Comparison of ENCODE assay signal across 11 cellular contexts in the genomic region with DNA sequence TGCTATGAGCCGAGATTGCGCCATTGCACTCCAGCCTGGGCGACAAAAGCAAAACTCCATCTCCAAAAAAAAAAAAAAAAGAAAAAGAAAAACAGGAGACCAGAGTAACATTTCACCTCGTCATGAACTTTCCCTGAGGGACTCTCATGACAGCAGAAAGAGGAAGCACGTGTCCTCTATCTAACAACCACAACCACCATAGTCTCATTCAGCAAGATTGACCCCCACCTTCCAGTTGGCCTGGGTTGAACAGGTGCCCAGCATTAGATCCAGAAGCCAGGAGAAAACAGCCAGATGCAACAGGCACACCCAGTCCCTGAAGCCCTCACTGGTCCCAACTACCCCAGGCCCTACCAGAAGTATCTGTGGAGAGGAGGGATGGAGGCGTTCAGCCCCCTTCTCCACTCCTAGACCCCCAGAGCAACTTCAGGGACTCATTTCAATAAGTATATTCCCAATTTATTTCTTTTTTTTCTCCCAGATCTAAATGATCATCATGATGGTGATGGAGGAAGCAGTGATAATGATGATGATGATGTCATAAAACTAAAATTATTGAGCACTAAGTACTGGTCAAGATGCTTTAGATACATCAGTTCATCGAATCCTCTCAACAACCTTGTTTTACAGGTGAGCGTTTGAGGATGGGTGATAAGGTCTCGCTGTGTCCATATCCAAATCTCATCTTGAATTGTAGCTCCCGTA.
DNase-seq lines count a peak whose midpoint lies in the region; ATAC-seq and TF ChIP-seq lines count a peak whose summit lies in the region.
"Had no signal": no experiment of that assay in that cellular context is flagged by ENCODE, and none has a peak within 500 bp of the region (broad histone marks: within the 10 kb centered on the region; RNA-seq: fewer than 3 reads in every experiment).

No MANE protein-coding gene starts in this region.

- no peaks in the 10 kb centered on the region for H3K27me3 Mint-ChIP-seq in stimulated activated naive CD8-positive, alpha-beta T cell treated with anti-CD3 and anti-CD28 coated beads, Interleukin-15, Interleukin-2, amounts not matched to agents 100 ng/mL and 50 ng/mL, for 24 hours
- H3K27me3 Mint-ChIP-seq in stimulated activated naive CD8-positive, alpha-beta T cell treated with anti-CD3 and anti-CD28 coated beads, Interleukin-15, amount 100 ng/mL, for 72 hours, result no peaks in the 10 kb centered on the region
- H3K27me3 Mint-ChIP-seq in activated naive CD8-positive, alpha-beta T cell treated with anti-CD3 and anti-CD28 coated beads for 36 hours, result no peaks in the 10 kb centered on the region

- peaks cover 73% of the 10 kb centered on the region for H3K4me1 Mint-ChIP-seq in stimulated activated naive CD8-positive, alpha-beta T cell treated with anti-CD3 and anti-CD28 coated beads, Interleukin-15, Interleukin-2, amounts not matched to agents 100 ng/mL and 50 ng/mL, for 24 hours (ENCODE audit: low read depth)
- H3K4me1 Mint-ChIP-seq in stimulated activated naive CD8-positive, alpha-beta T cell treated with anti-CD3 and anti-CD28 coated beads, Interleukin-15, amount 100 ng/mL, for 72 hours, result peaks cover 87% of the 10 kb centered on the region
- peaks cover 63% of the 10 kb centered on the region for H3K4me1 Mint-ChIP-seq in activated naive CD8-positive, alpha-beta T cell treated with anti-CD3 and anti-CD28 coated beads for 36 hours

- H3K27ac Mint-ChIP-seq in stimulated activated naive CD8-positive, alpha-beta T cell treated with anti-CD3 and anti-CD28 coated beads, Interleukin-15, Interleukin-2, amounts not matched to agents 100 ng/mL and 50 ng/mL, for 24 hours, result peak overlapping the region; percentile 97
- peak overlapping the region in 1 of 2 donors; percentile 94 for H3K27ac Mint-ChIP-seq in stimulated activated naive CD8-positive, alpha-beta T cell treated with anti-CD3 and anti-CD28 coated beads, Interleukin-15, amount 100 ng/mL, for 72 hours
- peak overlapping the region; percentile 92 for H3K27ac Mint-ChIP-seq in activated naive CD8-positive, alpha-beta T cell treated with anti-CD3 and anti-CD28 coated beads for 36 hours

- peaks cover 6% of the 10 kb centered on the region for H3K9me3 Mint-ChIP-seq in stimulated activated naive CD8-positive, alpha-beta T cell treated with anti-CD3 and anti-CD28 coated beads, Interleukin-15, Interleukin-2, amounts not matched to agents 100 ng/mL and 50 ng/mL, for 24 hours
- H3K9me3 Mint-ChIP-seq in stimulated activated naive CD8-positive, alpha-beta T cell treated with anti-CD3 and anti-CD28 coated beads, Interleukin-15, amount 100 ng/mL, for 72 hours, result peaks cover 4 to 18% of the 10 kb centered on the region in 2 donors
- H3K9me3 Mint-ChIP-seq in activated naive CD8-positive, alpha-beta T cell treated with anti-CD3 and anti-CD28 coated beads for 36 hours, result peaks cover 25% of the 10 kb centered on the region

- no peak overlapping the region for H3K27ac ChIP-seq in foreskin keratinocyte
- H3K27ac ChIP-seq: C4-2B had no signal

- no peak overlapping the region for H3K4me3 Mint-ChIP-seq in stimulated activated naive CD8-positive, alpha-beta T cell treated with anti-CD3 and anti-CD28 coated beads, Interleukin-15, Interleukin-2, amounts not matched to agents 100 ng/mL and 50 ng/mL, for 24 hours
- no peak overlapping the region for H3K4me3 Mint-ChIP-seq in stimulated activated naive CD8-positive, alpha-beta T cell treated with anti-CD3 and anti-CD28 coated beads, Interleukin-15, amount 100 ng/mL, for 72 hours
- H3K4me3 Mint-ChIP-seq in activated naive CD8-positive, alpha-beta T cell treated with anti-CD3 and anti-CD28 coated beads for 36 hours, result no peak overlapping the region

- DNase-seq in stimulated activated naive CD8-positive, alpha-beta T cell treated with anti-CD3 and anti-CD28 coated beads, Interleukin-15, amount 100 ng/mL, for 72 hours, result no peak
- DNase-seq in Kasumi-1 (lab: John Stamatoyannopoulos, UW), result peak; percentile 71 to 72
- DNase-seq in activated naive CD8-positive, alpha-beta T cell treated with anti-CD3 and anti-CD28 coated beads for 36 hours, result no peak
- no peak for DNase-seq in foreskin keratinocyte
- no peak for DNase-seq in NK-92 (lab: John Stamatoyannopoulos, UW; ENCODE audit: unreplicated experiment)
- no peak for DNase-seq in cardiac septum (ENCODE audit: low spot score)
- DNase-seq: effector CD4-positive, alpha-beta T cell; NCI-H2029 had no signal

- H3K36me3 Mint-ChIP-seq in stimulated activated naive CD8-positive, alpha-beta T cell treated with anti-CD3 and anti-CD28 coated beads, Interleukin-15, Interleukin-2, amounts not matched to agents 100 ng/mL and 50 ng/mL, for 24 hours (ENCODE audit: low read depth), result no peaks in the 10 kb centered on the region
- H3K36me3 Mint-ChIP-seq in activated naive CD8-positive, alpha-beta T cell treated with anti-CD3 and anti-CD28 coated beads for 36 hours, result peaks cover 23% of the 10 kb centered on the region

- no peak for TF ChIP-seq CTCF in foreskin keratinocyte (conservative IDR thresholded peaks at IDR 0.05)

- ATAC-seq in stimulated activated naive CD8-positive, alpha-beta T cell treated with anti-CD3 and anti-CD28 coated beads, Interleukin-15, amount 100 ng/mL, for 72 hours, result no peak
- ATAC-seq in foreskin keratinocyte (no peak), GM19397 (IDR thresholded peaks at IDR 0.05; ENCODE audit: unreplicated experiment) (no peak)

- intact Hi-C loops in cardiac septum (cut with DNase I), result no loop called here

- H3K27me3 ChIP-seq in foreskin keratinocyte, result no peaks in the 10 kb centered on the region

- no peaks in the 10 kb centered on the region for H3K4me1 ChIP-seq in foreskin keratinocyte

Comparison
In these comparisons a context has a peak if more than half of its experiments do, and no peak if none do; other contexts are left out.
1. DNase-seq: peak in Kasumi-1 (2 of 2); none in stimulated activated naive CD8-positive, alpha-beta T cell treated with anti-CD3 and anti-CD28 coated beads, Interleukin-15, amount 100 ng/mL, for 72 hours (0 of 2), activated naive CD8-positive, alpha-beta T cell treated with anti-CD3 and anti-CD28 coated beads for 36 hours (single experiment), foreskin keratinocyte (0 of 2), NK-92 (single experiment) and cardiac septum (single experiment).